ENCODE assay signal across 13 cellular contexts in genomic region chr7:108406474-108406873, GRCh38. TPM values are rescaled to one million over a fixed set of nuclear protein-coding genes. Genes with fewer than 3 reads are reported as not detected.
DNase-seq lines count a peak whose midpoint lies in the region; ATAC-seq and TF ChIP-seq lines count a peak whose summit lies in the region.
"Had no signal": no experiment of that assay in that cellular context is flagged by ENCODE, and none has a peak within 500 bp of the region (broad histone marks: within the 10 kb centered on the region; RNA-seq: fewer than 3 reads in every experiment).

No MANE protein-coding gene starts in this region.

- H3K4me1 ChIP-seq in RWPE2 (ENCODE audit: insufficient read depth, poor library complexity, severe bottlenecking) = no peaks in the 10 kb centered on the region
- peaks cover 6% of the 10 kb centered on the region for H3K4me1 ChIP-seq in fibroblast of lung (ENCODE audit: control insufficient read depth, extremely low read depth, insufficient read depth, low read length)

- no peak overlapping the region for H3K4me2 ChIP-seq in fibroblast of lung (ENCODE audit: extremely low read depth, insufficient read depth, low read length)

- H4K20me1 ChIP-seq in fibroblast of lung (ENCODE audit: control insufficient read depth, extremely low read depth, insufficient read depth, low read length) = no peaks in the 10 kb centered on the region

- H3K27me3 ChIP-seq in RWPE2 (ENCODE audit: insufficient read depth, poor library complexity, severe bottlenecking) = no peaks in the 10 kb centered on the region
- no peaks in the 10 kb centered on the region for H3K27me3 ChIP-seq in fibroblast of lung (ENCODE audit: control insufficient read depth, insufficient read depth, low read length)

- H3K9me3 ChIP-seq in RWPE2 (ENCODE audit: severe bottlenecking) (no peaks in the 10 kb centered on the region), fibroblast of lung (ENCODE audit: control insufficient read depth, insufficient read depth, low read depth, low read length) (no peaks in the 10 kb centered on the region)

- H3K27ac ChIP-seq in RWPE2 (ENCODE audit: poor library complexity, severe bottlenecking) = no peak overlapping the region
- no peak overlapping the region for H3K27ac ChIP-seq in fibroblast of lung (ENCODE audit: insufficient read depth, low read length)

- ATAC-seq in RWPE2 (ENCODE audit: low read depth) = peak; percentile 41; the same call in 1 of the 3 replicates
- no peak for ATAC-seq in HG03432 (IDR thresholded peaks at IDR 0.05; ENCODE audit: unreplicated experiment)
- ATAC-seq in GM21528 (IDR thresholded peaks at IDR 0.05; ENCODE audit: low FRiP score, unreplicated experiment) = no peak

- no peak overlapping the region for H3K9ac ChIP-seq in fibroblast of lung (ENCODE audit: insufficient read depth, low read length)

- H3K4me3 ChIP-seq in RWPE2 (ENCODE audit: severe bottlenecking) (no peak overlapping the region), fibroblast of lung (replicated peaks in 1 of 4; ENCODE audit: control extremely low read depth in 1 of 4, insufficient read depth in 1 of 4, low read depth in 3 of 4, low read length in 4 of 4) (no peak overlapping the region), skeletal muscle cell (ENCODE audit: low read depth, low read length) (no peak overlapping the region)

- TF ChIP-seq CTCF in RWPE2 (IDR thresholded peaks at IDR 0.05; ENCODE audit: poor library complexity, severe bottlenecking) (no peak), fibroblast of lung (conservative IDR thresholded peaks at IDR 0.05 in 1 of 2, IDR thresholded peaks at IDR 0.05 in 1 of 2; ENCODE audit: low read depth in 1 of 2, low read length in 2 of 2) (no peak)

- H3K36me3 ChIP-seq in RWPE2 (ENCODE audit: low read depth) = no peaks in the 10 kb centered on the region
- no peaks in the 10 kb centered on the region for H3K36me3 ChIP-seq in fibroblast of lung (ENCODE audit: control insufficient read depth, insufficient read depth, low read length)

- DNase-seq in NCI-H2107 treated with DMSO at 0.1 percent for 48 hours (lab: John Stamatoyannopoulos, UW; ENCODE audit: unreplicated experiment) (peak; percentile 57), NCI-H2107 (lab: John Stamatoyannopoulos, UW) (no peak), RWPE2 (ENCODE audit: low spot score) (no peak), fibroblast of lung (ENCODE audit: low read depth in 2 of 2) (peak; percentile 62 to 98), skeletal muscle cell (ENCODE audit: low read depth) (peak; percentile 25), cardiac septum (ENCODE audit: low spot score) (no peak)
- DNase-seq: activated B cell treated with CpG ODN at 0.5 μM for 24 hours; activated naive CD8-positive, alpha-beta T cell treated with anti-CD3 and anti-CD28 coated beads, Interleukin-2, amount 10 ng/mL, durations not matched to agents 7 days and 5 days; effector memory CD4-positive, alpha-beta T cell; hypothalamus; NCI-H1417 treated with DMSO at 0.1 percent for 48 hours had no signal

- no peak overlapping the region for H2AFZ ChIP-seq in fibroblast of lung (ENCODE audit: low read length)

- intact Hi-C loops in cardiac septum (cut with DNase I) = no loop called here

- H3K79me2 ChIP-seq in fibroblast of lung (ENCODE audit: control insufficient read depth, insufficient read depth, low read length) = no peaks in the 10 kb centered on the region

RNA-seq across cellular contexts. Expression of gene NRCAM, which starts 49.8 kb away (rescaled TPM):
- total RNA-seq in fibroblast of lung = 2.1 and 3.1 TPM in 2 replicates
- 1.2 and 2.2 TPM in 2 replicates for polyA plus RNA-seq in fibroblast of lung
- 0.85 and 1.2 TPM in 2 replicates for polyA plus RNA-seq in fibroblast of lung (2012)
- 1.1 and 3.1 TPM in 2 replicates for polyA minus RNA-seq in fibroblast of lung (ENCODE audit: low replicate concordance)
- 0.57 TPM for total RNA-seq in cardiac septum

Comparison
In these comparisons a context has a peak if more than half of its experiments do, and no peak if none do; other contexts are left out.
1. DNase-seq: peak in NCI-H2107 treated with DMSO at 0.1 percent for 48 hours (single experiment), fibroblast of lung (2 of 2) and skeletal muscle cell (single experiment); none in NCI-H2107 (single experiment), RWPE2 (single experiment) and cardiac septum (single experiment).